In the genomic region with DNA sequence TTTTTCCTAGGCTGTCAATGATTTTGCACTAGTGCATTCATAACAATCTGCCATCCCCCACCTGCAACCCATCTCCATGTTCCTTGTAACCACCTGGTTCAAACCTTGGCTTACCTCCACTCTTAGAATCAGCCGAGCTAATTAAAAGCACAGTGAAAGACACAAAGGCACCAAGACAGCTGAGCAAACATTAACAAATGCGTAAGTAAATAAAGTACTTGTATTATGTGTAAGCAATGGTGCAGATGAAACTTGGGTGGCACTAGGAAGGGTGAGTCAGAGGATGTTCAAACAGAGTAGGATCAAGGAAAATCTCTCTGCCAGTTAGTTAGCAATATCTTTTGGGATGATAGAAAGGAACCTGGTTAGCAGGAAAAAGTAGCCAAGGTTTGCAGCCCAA, we compare ENCODE assay signal across 12 cellular contexts. TPM values are rescaled to one million over a fixed set of nuclear protein-coding genes. Genes with fewer than 3 reads are reported as not detected.
DNase-seq lines count a peak whose midpoint lies in the region; ATAC-seq, FAIRE-seq and TF ChIP-seq lines count a peak whose summit lies in the region.
"Had no signal": no experiment of that assay in that cellular context is flagged by ENCODE, and none has a peak within 500 bp of the region (broad histone marks: within the 10 kb centered on the region; RNA-seq: fewer than 3 reads in every experiment).

No MANE protein-coding gene starts in this region.

- H3K4me1 ChIP-seq in mammary epithelial cell (ENCODE audit: insufficient read depth, low read length) (peaks cover 4% of the 10 kb centered on the region), small intestine (ENCODE audit: control insufficient read depth in 2 of 2, insufficient read depth in 1 of 2, low read depth in 1 of 2, low read length in 1 of 2) (peaks cover 2 to 13% of the 10 kb centered on the region in 2 donors)

- no peak overlapping the region for H3K9ac ChIP-seq in mammary epithelial cell (ENCODE audit: insufficient read depth, low read length)

- H3K27ac ChIP-seq in mammary epithelial cell (ENCODE audit: insufficient read depth, low read depth, low read length) (no peak overlapping the region), small intestine (ENCODE audit: low read depth in 1 of 2, low read length in 1 of 2) (no peak overlapping the region)
- H3K27ac ChIP-seq: SK-N-MC had no signal

- no peak for TF ChIP-seq CTCF in mammary epithelial cell (conservative IDR thresholded peaks at IDR 0.05 in 1 of 2, IDR thresholded peaks at IDR 0.05 in 1 of 2; ENCODE audit: extremely low read depth in 1 of 2, insufficient read depth in 1 of 2, low read depth in 1 of 2, low read length in 2 of 2)

- DNase-seq in HuH-7 (ENCODE audit: low spot score): peak; percentile 29
- DNase-seq in NCI-H345 treated with DMSO at 0.1 percent for 48 hours (lab: John Stamatoyannopoulos, UW; ENCODE audit: unreplicated experiment): peak; percentile 98
- DNase-seq in mammary epithelial cell: peak; percentile 48
- DNase-seq in small intestine: peak; percentile 79
- DNase-seq in iPS-NIHi7 (ENCODE audit: extremely low spot score): no peak
- no peak for DNase-seq in NCI-H524 treated with DMSO at 0.1 percent for 48 hours (lab: John Stamatoyannopoulos, UW)
- DNase-seq: activated T-cell treated with anti-CD3 and anti-CD28 coated beads, Interleukin-2, amount 50 U/mL, for 4 hours; left cardiac atrium; stimulated activated naive CD8-positive, alpha-beta T cell treated with anti-CD3 and anti-CD28 coated beads, Interleukin-15, amount 100 ng/mL, for 72 hours had no signal

- whole genome bisulfite sequencing in mammary epithelial cell (ENCODE audit: low coverage, missing lambda C conversion rate): 58% methylated on average over 2 of the region's 2 CpGs
- WGBS in small intestine, 3 donors: 15 to 44% (median 42%) methylated on average over 2 of the region's 2 CpGs

- H3K79me2 ChIP-seq in mammary epithelial cell (ENCODE audit: insufficient read depth, low read length): peaks cover 5% of the 10 kb centered on the region

- H3K9me3 ChIP-seq in mammary epithelial cell (replicated peaks; ENCODE audit: insufficient read depth, low read length) (no peaks in the 10 kb centered on the region), small intestine (ENCODE audit: control insufficient read depth, low read depth) (no peaks in the 10 kb centered on the region)

- H3K27me3 ChIP-seq in mammary epithelial cell (ENCODE audit: insufficient read depth, low read length): no peaks in the 10 kb centered on the region
- no peaks in the 10 kb centered on the region for H3K27me3 ChIP-seq in small intestine (ENCODE audit: control insufficient read depth in 2 of 2, insufficient read depth in 2 of 2, low read length in 2 of 2)

- H2AFZ ChIP-seq in mammary epithelial cell (ENCODE audit: low read depth, low read length): no peak overlapping the region

- dilution Hi-C loops in mammary epithelial cell (cut with HindIII; ENCODE audit: low sequenced_read_pairs): no loop called here

- FAIRE-seq in small intestine (lab: Jason Lieb, UNC): no peak

- H3K4me2 ChIP-seq in mammary epithelial cell (ENCODE audit: insufficient read depth, low read depth, low read length): no peak overlapping the region

- H4K20me1 ChIP-seq in mammary epithelial cell (ENCODE audit: insufficient read depth, low read length): no peaks in the 10 kb centered on the region

- H3K36me3 ChIP-seq in mammary epithelial cell (ENCODE audit: insufficient read depth, low read length) (no peaks in the 10 kb centered on the region), small intestine (ENCODE audit: control insufficient read depth in 2 of 2, insufficient read depth in 2 of 2, low read length in 2 of 2) (no peaks in the 10 kb centered on the region)

- BruUV-seq in mammary epithelial cell (replicated peaks; lab: Mats Ljungman, UMichigan): no TSS peak

- intact Hi-C loops in mammary epithelial cell (cut with micrococcal nuclease): loop anchor here (5.0 kb wide), 2 partner anchors 392 to 417 kb away; no protein-coding TSS in a partner anchor

- CTCF ChIA-PET in mammary epithelial cell (lab: Charles Lee; ENCODE audit: low non-redundant PET): no interaction called here

- no peak for ATAC-seq in GM19035 (IDR thresholded peaks at IDR 0.05; ENCODE audit: unreplicated experiment)
- ATAC-seq in HG02759 (IDR thresholded peaks at IDR 0.05; ENCODE audit: unreplicated experiment): no peak
- ATAC-seq: activated T-cell treated with anti-CD3 and anti-CD28 coated beads, Interleukin-2, amount 50 U/mL, for 4 hours; left cardiac atrium; stimulated activated naive CD8-positive, alpha-beta T cell treated with anti-CD3 and anti-CD28 coated beads, Interleukin-15, amount 100 ng/mL, for 72 hours had no signal

- H3K4me3 ChIP-seq in mammary epithelial cell (replicated peaks in 1 of 3; ENCODE audit: insufficient read depth in 1 of 3, low read depth in 2 of 3, low read length in 3 of 3): no peak overlapping the region
- no peak overlapping the region for H3K4me3 ChIP-seq in small intestine (ENCODE audit: low read depth in 1 of 2, low read length in 2 of 2)
- H3K4me3 ChIP-seq: SK-N-MC had no signal

- in situ Hi-C loops in mammary epithelial cell (cut with MboI; ENCODE audit: low sequenced_read_pairs in 2 of 2): loop anchor here in 1 of 2 donors (10.0 kb wide), 1 partner anchor 415 kb away; no protein-coding TSS in a partner anchor

RNA-seq across cellular contexts. Expression of a gene that starts 5.1 kb away (rescaled TPM):
- 10 to 100 TPM; 40.8 to 43.1 TPM for total RNA-seq in mammary epithelial cell
- polyA plus RNA-seq in mammary epithelial cell: 28.4 TPM
- polyA minus RNA-seq in mammary epithelial cell: 46.6 TPM
- 10 to 100 TPM; 13.9 to 16.2 (median 14.0) TPM for polyA plus RNA-seq in small intestine

RNA-seq across cellular contexts. Expression of a gene that starts 40.5 kb away (rescaled TPM):
- total RNA-seq in mammary epithelial cell: not detected
- polyA plus RNA-seq in mammary epithelial cell (0.03 TPM), small intestine (under 1 TPM; under 0.01 to 0.63 (median under 0.01) TPM)
- not detected for polyA minus RNA-seq in mammary epithelial cell

Comparison
In these comparisons a context has a peak if more than half of its experiments do, and no peak if none do; other contexts are left out.
1. DNase-seq: peak in HuH-7 (single experiment), NCI-H345 treated with DMSO at 0.1 percent for 48 hours (single experiment), mammary epithelial cell (single experiment) and small intestine (single experiment); none in iPS-NIHi7 (single experiment) and NCI-H524 treated with DMSO at 0.1 percent for 48 hours (single experiment).